ENCODE assay signal across 8 cellular contexts in the genomic region with DNA sequence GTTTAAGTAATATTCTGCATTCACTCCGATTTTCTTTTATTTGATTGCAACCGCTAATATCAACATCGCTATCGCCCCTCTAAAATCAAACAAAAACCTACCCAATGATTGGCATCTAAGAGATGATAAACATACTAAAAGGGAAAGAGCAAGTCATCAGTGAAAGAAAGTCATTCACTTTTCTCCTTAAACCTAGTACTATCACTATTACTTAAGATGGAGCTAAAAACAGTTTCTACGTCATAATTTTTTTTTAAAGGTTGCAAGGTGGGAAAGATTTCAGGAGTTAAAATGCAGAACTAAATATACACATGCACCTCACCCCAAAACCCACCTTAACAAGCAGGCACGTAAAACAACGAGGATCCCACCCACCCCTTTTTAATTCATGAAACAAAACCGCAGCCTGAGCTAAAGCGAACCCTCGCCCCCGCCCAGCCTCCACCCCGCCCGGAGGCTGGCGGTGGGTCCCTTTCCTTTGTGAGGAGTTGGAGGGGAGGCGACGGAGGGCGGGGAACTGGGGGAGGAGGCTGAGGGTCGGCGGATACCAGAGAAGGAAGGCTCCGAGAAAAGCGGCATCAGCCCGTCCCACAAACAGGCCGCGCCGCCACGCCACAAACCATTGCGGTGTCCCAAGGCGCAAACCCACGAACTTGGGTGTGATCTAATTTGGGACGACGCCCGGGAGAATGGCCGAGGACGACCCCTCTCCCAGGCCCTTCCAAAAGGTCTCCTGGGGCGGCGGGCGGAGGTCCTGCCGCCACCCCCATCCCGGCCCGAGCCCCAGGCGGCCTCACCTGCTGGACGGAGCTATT. TPM values are rescaled to one million over a fixed set of nuclear protein-coding genes. Genes with fewer than 3 reads are reported as not detected.
A peak's percentile ranks its signal among the peaks of the same experiment; 100 is the strongest.
DNase-seq lines count a peak whose midpoint lies in the region; ATAC-seq and TF ChIP-seq lines count a peak whose summit lies in the region.

No MANE protein-coding gene starts in this region.

- H3K27ac ChIP-seq in trophoblast cell (ENCODE audit: low read depth, low read length) = peak overlapping the region; percentile 98

- peak overlapping the region; percentile 80 for H3K4me2 ChIP-seq in trophoblast cell (ENCODE audit: low read length)

- WGBS in trophoblast cell (ENCODE audit: extremely low coverage, insufficient coverage, insufficient read length) = no CpG with 5 or more reads among the region's 42 CpGs

- peak overlapping the region; percentile 97 for H3K18ac ChIP-seq in trophoblast cell (ENCODE audit: low read length)

- no peaks in the 10 kb centered on the region for H3K27me3 Mint-ChIP-seq in type B pancreatic cell

- H3K9me3 ChIP-seq in trophoblast cell (ENCODE audit: insufficient read depth, low read depth, low read length) = no peaks in the 10 kb centered on the region

- H3K9me3 Mint-ChIP-seq in type B pancreatic cell = no peaks in the 10 kb centered on the region

- peak overlapping the region; percentile 99 for H4K8ac ChIP-seq in trophoblast cell (ENCODE audit: low read depth, low read length)

- peak overlapping the region; percentile 98 for H4K91ac ChIP-seq in trophoblast cell (ENCODE audit: low read depth, low read length)

- peak overlapping the region; percentile 100 for H3K14ac ChIP-seq in trophoblast cell (ENCODE audit: low read length)

- H3K4me1 Mint-ChIP-seq in type B pancreatic cell (ENCODE audit: unreplicated experiment) = peaks cover 29% of the 10 kb centered on the region

- H3K36me3 Mint-ChIP-seq in type B pancreatic cell = peaks cover 14% of the 10 kb centered on the region

- H3K27me3 ChIP-seq in trophoblast cell (ENCODE audit: insufficient read depth, low read length) = no peaks in the 10 kb centered on the region

- H3K4me3 Mint-ChIP-seq in type B pancreatic cell = peak overlapping the region; percentile 90

- peak overlapping the region; percentile 96 for H3K4me3 ChIP-seq in trophoblast cell (ENCODE audit: low read depth, low read length)

- peak overlapping the region; percentile 91 for H2BK120ac ChIP-seq in trophoblast cell (ENCODE audit: insufficient read depth, low read length, poor library complexity)

- H3K79me1 ChIP-seq in trophoblast cell (ENCODE audit: low read length) = peaks cover 16% of the 10 kb centered on the region

- no peak for TF ChIP-seq CTCF in type B pancreatic cell (conservative IDR thresholded peaks at IDR 0.05)

- no peaks in the 10 kb centered on the region for H3K4me1 ChIP-seq in trophoblast cell (ENCODE audit: control insufficient read depth in 1 of 2, insufficient read depth in 2 of 2, low read length in 2 of 2)

- H3K79me2 ChIP-seq in trophoblast cell (ENCODE audit: control insufficient read depth, insufficient read depth, low read length, poor library complexity) = peaks cover 13% of the 10 kb centered on the region

- DNase-seq in A172 (ENCODE audit: low spot score) (peak; percentile 24), head of caudate nucleus (peak in 37 of 42 donors; percentile 5 to 56 (median 27)), trophoblast cell (peak; percentile 22 to 47), type B pancreatic cell (ENCODE audit: extremely low spot score, unreplicated experiment) (peak; percentile 71)
- peak; percentile 89 for DNase-seq in activated effector memory CD4-positive, alpha-beta T cell treated with anti-CD3 and anti-CD28 coated beads, Interleukin-2, amount 50 U/mL, for 16 hours

- peak; percentile 3 for ATAC-seq in GM18861 (IDR thresholded peaks at IDR 0.05; ENCODE audit: unreplicated experiment)
- peak; percentile 20 for ATAC-seq in HG03097 (IDR thresholded peaks at IDR 0.05; ENCODE audit: low FRiP score, unreplicated experiment)

- no peaks in the 10 kb centered on the region for H3K36me3 ChIP-seq in trophoblast cell (ENCODE audit: control insufficient read depth in 1 of 2, insufficient read depth in 2 of 2, low read length in 2 of 2)

- peak overlapping the region; percentile 96 for H2BK5ac ChIP-seq in trophoblast cell (ENCODE audit: low read depth, low read length, poor library complexity)

- H3K9ac ChIP-seq in trophoblast cell (ENCODE audit: low read length) = peak overlapping the region; percentile 91

- no peak overlapping the region for H3K23ac ChIP-seq in trophoblast cell (ENCODE audit: low read length)

- H4K12ac ChIP-seq in trophoblast cell (ENCODE audit: low read depth, low read length) = peak overlapping the region; percentile 80

- H3K27ac Mint-ChIP-seq in type B pancreatic cell = peak overlapping the region; percentile 99

- peak overlapping the region; percentile 97 for H3K4ac ChIP-seq in trophoblast cell (ENCODE audit: low read depth, low read length)

- intact Hi-C loops in head of caudate nucleus (cut with DNase I) = loop anchor here (5.0 to 10.0 kb wide), 2 partner anchors 82 to 110 kb away; partner anchors contain the start of genes GKAP1 and IDNK

- H2BK12ac ChIP-seq in trophoblast cell (ENCODE audit: low read length) = no peak overlapping the region

- peak overlapping the region; percentile 87 for H2AK5ac ChIP-seq in trophoblast cell (ENCODE audit: low read length)

- peak overlapping the region; percentile 94 for H2AFZ ChIP-seq in trophoblast cell (ENCODE audit: insufficient read depth, low read length, poor library complexity)

TF ChIP-seq in PFSK-1, 5 proteins besides CTCF, POLR2A, EP300 and RAD21:
- TF ChIP-seq POLR2AphosphoS5 (IDR thresholded peaks at IDR 0.05; ENCODE audit: low read depth, low read length) (no peak), FOXP2 (optimal IDR thresholded peaks at IDR 0.05; ENCODE audit: borderline replicate concordance, extremely low read depth, extremely low read length, insufficient read depth) (no peak), REST (IDR thresholded peaks at IDR 0.05; ENCODE audit: insufficient read depth in 1 of 2, low read depth in 2 of 2, low read length in 2 of 2) (no peak), TAF1 (IDR thresholded peaks at IDR 0.05; ENCODE audit: borderline replicate concordance, insufficient read depth, low read length) (0 out of 2 replicates have a peak, but pooled peaks have one; percentile 41), SIN3A (IDR thresholded peaks at IDR 0.05; ENCODE audit: borderline replicate concordance, insufficient read depth, low read length) (no peak)
TF ChIP-seq in PFSK-1: peak in this region for 1.

RNA-seq across cellular contexts. Expression of gene UBQLN1, which starts 0.8 kb away (rescaled TPM):
- 194 and 197 TPM in 2 replicates for total RNA-seq in A172 (2014; rRNA removed; shearing (Covaris generic))
- polyA plus RNA-seq in PFSK-1 (2012; ENCODE audit: insufficient read length, low read depth) = 80.6 TPM
- 110 TPM in 2 replicates for polyA plus RNA-seq in trophoblast cell (2013)
- total RNA-seq in type B pancreatic cell (ENCODE audit: low replicate concordance) = 93.0 and 94.5 TPM in 2 replicates

Comparison
In these comparisons a context has a peak if more than half of its experiments do, and no peak if none do; other contexts are left out.
1. Peak in every context shown above with its lines: DNase-seq, ATAC-seq, H3K4me3 ChIP-seq and H3K27ac ChIP-seq.
2. DNase-seq: peak in every context shown above with its lines; median percentile 89 in activated effector memory CD4-positive, alpha-beta T cell treated with anti-CD3 and anti-CD28 coated beads, Interleukin-2, amount 50 U/mL, for 16 hours; 71 in type B pancreatic cell; 34 in trophoblast cell; 27 in head of caudate nucleus; 24 in A172.